8 cellular contexts compared by ENCODE assay signal in the genomic region with DNA sequence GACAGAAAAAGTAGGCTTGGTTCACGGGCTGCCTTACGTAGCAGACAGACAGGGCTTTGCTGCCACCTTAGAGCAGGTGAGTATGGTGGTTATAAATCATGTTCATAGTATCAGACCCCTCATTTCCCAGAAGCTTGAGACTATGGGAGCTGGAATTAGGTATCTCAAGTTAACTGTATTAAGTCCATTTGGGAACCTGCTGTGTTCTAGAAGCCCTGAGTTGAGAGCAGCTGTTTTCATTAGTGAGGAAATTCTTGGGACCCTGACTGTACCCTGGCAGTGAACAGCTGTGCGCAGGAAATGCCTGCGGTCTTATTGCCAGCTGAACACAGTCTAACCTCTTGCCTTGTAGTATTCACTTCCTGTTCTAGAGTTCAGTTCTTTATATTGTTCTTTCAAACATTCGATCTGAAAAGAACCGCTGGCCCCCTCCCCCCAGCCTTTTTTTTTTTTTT. TPM values are rescaled to one million over a fixed set of nuclear protein-coding genes. Genes with fewer than 3 reads are reported as not detected.
DNase-seq lines count a peak whose midpoint lies in the region; ATAC-seq and TF ChIP-seq lines count a peak whose summit lies in the region.

No MANE protein-coding gene starts in this region.

- H3K27ac ChIP-seq in KMS-11 (peak overlapping the region; percentile 16; the same call in 1 of the 2 replicates), left ventricle myocardium inferior (replicated peaks) (peak overlapping the region; percentile 17)

- ATAC-seq in GM21526 (IDR thresholded peaks at IDR 0.05; ENCODE audit: low FRiP score, unreplicated experiment) = peak; percentile 96

- intact Hi-C loops in left ventricle myocardium inferior (cut with micrococcal nuclease) = no loop called here

- no peaks in the 10 kb centered on the region for H4K20me1 ChIP-seq in KMS-11 (ENCODE audit: insufficient read depth)

- H2AFZ ChIP-seq in KMS-11 (ENCODE audit: low read depth) = no peak overlapping the region

- DNase-seq in COLO829 (ENCODE audit: low spot score) (peak; percentile 90), activated T-cell treated with anti-CD3 and anti-CD28 coated beads for 1 hour (ENCODE audit: low read depth) (peak; percentile 29), left ventricle myocardium inferior (peak; percentile 34), ureter (ENCODE audit: low spot score) (no peak), NCI-H1694 (lab: John Stamatoyannopoulos, UW) (no peak)
- DNase-seq in stimulated activated CD8-positive, alpha-beta memory T cell treated with anti-CD3 and anti-CD28 coated beads, Interleukin-4, amount 100 ng/mL, for 1 hour (ENCODE audit: low read depth in 2 of 2, low spot score in 1 of 2) = peak; percentile 9 to 26

- H3K4me3 ChIP-seq in KMS-11 (IDR thresholded peaks at IDR 0.05; ENCODE audit: insufficient read depth, low read depth, low read length) (no peak overlapping the region), left ventricle myocardium inferior (no peak overlapping the region)

- no peaks in the 10 kb centered on the region for H3K9me3 ChIP-seq in left ventricle myocardium inferior (replicated peaks)

- H3K4me1 ChIP-seq in KMS-11 (ENCODE audit: low read depth, poor library complexity, severe bottlenecking) = peaks cover 36% of the 10 kb centered on the region
- peaks cover 43% of the 10 kb centered on the region for H3K4me1 ChIP-seq in left ventricle myocardium inferior

- no peak overlapping the region for H3K9ac ChIP-seq in KMS-11

- H3K36me3 ChIP-seq in KMS-11 (ENCODE audit: insufficient read depth) (no peaks in the 10 kb centered on the region), left ventricle myocardium inferior (peaks cover 44% of the 10 kb centered on the region)

- no peaks in the 10 kb centered on the region for H3K79me2 ChIP-seq in KMS-11 (ENCODE audit: insufficient read depth, low read depth)

- H3K27me3 ChIP-seq in KMS-11 (ENCODE audit: insufficient read depth, low read depth) = no peaks in the 10 kb centered on the region
- H3K27me3 ChIP-seq in left ventricle myocardium inferior (ENCODE audit: low read depth) = no peaks in the 10 kb centered on the region

- H3K4me2 ChIP-seq in KMS-11 = peak overlapping the region; percentile 58; the same call in 1 of the 2 replicates

- TF ChIP-seq CTCF in KMS-11 (conservative IDR thresholded peaks at IDR 0.05; ENCODE audit: low read depth, low read length) (no peak), left ventricle myocardium inferior (IDR thresholded peaks at IDR 0.05; ENCODE audit: borderline replicate concordance) (no peak)

RNA-seq across cellular contexts. Expression of a gene that starts 29.8 kb away (rescaled TPM):
- 12.7 TPM for total RNA-seq in left ventricle myocardium inferior
- 52.1 TPM for total RNA-seq in ureter

Comparison
In these comparisons a context has a peak if more than half of its experiments do, and no peak if none do; other contexts are left out.
1. DNase-seq: peak in COLO829 (single experiment), activated T-cell treated with anti-CD3 and anti-CD28 coated beads for 1 hour (single experiment), left ventricle myocardium inferior (single experiment) and stimulated activated CD8-positive, alpha-beta memory T cell treated with anti-CD3 and anti-CD28 coated beads, Interleukin-4, amount 100 ng/mL, for 1 hour (2 of 2); none in ureter (single experiment) and NCI-H1694 (single experiment).